ENCODE assay signal across 1 cellular context in the genomic region with DNA sequence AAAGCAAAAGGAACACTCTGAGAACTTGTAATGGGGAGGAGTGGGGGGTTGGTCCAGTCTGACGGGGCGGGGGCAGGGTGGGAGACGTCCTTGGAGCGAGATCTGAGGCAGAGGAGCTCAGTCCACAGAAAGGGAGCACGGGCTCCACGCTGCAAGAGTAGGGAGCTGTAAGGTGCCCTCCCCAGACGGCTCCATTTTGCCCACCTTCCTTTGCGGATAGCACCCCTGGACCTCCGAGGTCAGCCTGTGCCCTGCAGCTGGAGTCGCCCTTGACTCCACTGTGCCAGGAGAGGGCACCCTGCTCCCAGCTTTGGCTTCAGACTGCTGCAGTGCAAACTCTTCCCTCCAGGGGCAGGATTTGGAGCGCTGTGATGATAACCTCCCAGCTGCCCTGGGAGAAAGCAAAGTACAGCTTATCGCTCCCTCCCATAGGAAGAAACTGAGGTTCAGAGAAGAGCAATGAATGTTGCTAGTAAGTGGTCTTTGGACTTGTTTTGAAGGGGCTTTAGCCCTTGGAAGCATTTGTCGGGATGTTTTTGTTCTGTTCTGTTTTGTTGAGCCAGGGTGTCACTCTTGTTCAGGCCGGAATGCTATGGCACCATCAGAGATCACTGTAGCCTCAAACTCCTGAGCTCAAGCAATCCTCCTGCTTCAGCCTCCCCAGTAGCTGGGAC.
TF ChIP-seq lines count a peak whose summit lies in the region.

No MANE protein-coding gene starts in this region.

TF ChIP-seq in HepG2, 621 proteins besides CTCF, POLR2A, EP300 and RAD21 (continued from another document and continues in another):
- TF ChIP-seq EHMT2 (IDR thresholded peaks at IDR 0.05; ENCODE audit: borderline replicate concordance, low read depth, low read length) (peak; percentile 54; the same call in 1 of the 2 replicates), SALL2 (CRISPR knock-in tag; IDR thresholded peaks at IDR 0.05) (peak; percentile 27; the same call in 1 of the 2 replicates), SYNCRIP (IDR thresholded peaks at IDR 0.05; ENCODE audit: insufficient read depth, low read depth, low read length) (no peak), HOXA3 (CRISPR knock-in tag; IDR thresholded peaks at IDR 0.05) (peak; percentile 85), RBM22 (optimal IDR thresholded peaks at IDR 0.05; ENCODE audit: low read length) (peak; percentile 56), ZNF24 (IDR thresholded peaks at IDR 0.05) (peak; percentile 84), ZNF205 (CRISPR knock-in tag; IDR thresholded peaks at IDR 0.05) (peak; percentile 98), NFIB (CRISPR knock-in tag; IDR thresholded peaks at IDR 0.05; ENCODE audit: borderline replicate concordance) (no peak), BCLAF1 (IDR thresholded peaks at IDR 0.05) (no peak), FOXA1 (IDR thresholded peaks at IDR 0.05) (no peak), FOXA1 (CRISPR knock-in tag; IDR thresholded peaks at IDR 0.05) (peak; percentile 71), RERE (CRISPR knock-in tag; IDR thresholded peaks at IDR 0.05; ENCODE audit: low read depth) (peak; percentile 29; the same call in 1 of the 2 replicates), ZKSCAN1 (IDR thresholded peaks at IDR 0.05; ENCODE audit: low read length) (peak; percentile 78), ZNF432 (CRISPR knock-in tag; IDR thresholded peaks at IDR 0.05; ENCODE audit: borderline replicate concordance) (no peak), ZBTB40 (IDR thresholded peaks at IDR 0.05) (no peak), ZBTB40 (CRISPR knock-in tag; IDR thresholded peaks at IDR 0.05) (no peak; the same call in 1 of the 2 replicates), HNF1B (CRISPR knock-in tag; IDR thresholded peaks at IDR 0.05) (peak; percentile 87), ZFP1 (CRISPR knock-in tag; IDR thresholded peaks at IDR 0.05) (peak; percentile 88; the same call in 1 of the 2 replicates), FOXM1 (CRISPR knock-in tag; IDR thresholded peaks at IDR 0.05) (no peak), ZNF691 (CRISPR knock-in tag; IDR thresholded peaks at IDR 0.05; ENCODE audit: borderline replicate concordance, low read depth) (peak; percentile 98; the same call in 1 of the 2 replicates), NKX3-1 (CRISPR knock-in tag; IDR thresholded peaks at IDR 0.05) (no peak), MLX (CRISPR knock-in tag; IDR thresholded peaks at IDR 0.05) (peak; percentile 68; the same call in 1 of the 2 replicates), ZNF431 (CRISPR knock-in tag; IDR thresholded peaks at IDR 0.05; ENCODE audit: borderline replicate concordance, low read depth) (no peak), ZNF335 (CRISPR knock-in tag; IDR thresholded peaks at IDR 0.05) (peak; percentile 59; the same call in 1 of the 2 replicates), ZBTB8A (CRISPR knock-in tag; IDR thresholded peaks at IDR 0.05; ENCODE audit: borderline replicate concordance, low read depth) (no peak), RFXANK (CRISPR knock-in tag; IDR thresholded peaks at IDR 0.05) (0 out of 2 replicates have a peak, but pooled peaks have one; percentile 24), HNRNPUL1 (IDR thresholded peaks at IDR 0.05; ENCODE audit: low read depth, low read length) (no peak), FLYWCH1 (CRISPR knock-in tag; IDR thresholded peaks at IDR 0.05) (no peak), HDAC1 (CRISPR knock-in tag; IDR thresholded peaks at IDR 0.05) (peak; percentile 93), ZNF598 (CRISPR knock-in tag; IDR thresholded peaks at IDR 0.05; ENCODE audit: borderline replicate concordance) (peak; percentile 96)
- TF ChIP-seq, protein P1, sequence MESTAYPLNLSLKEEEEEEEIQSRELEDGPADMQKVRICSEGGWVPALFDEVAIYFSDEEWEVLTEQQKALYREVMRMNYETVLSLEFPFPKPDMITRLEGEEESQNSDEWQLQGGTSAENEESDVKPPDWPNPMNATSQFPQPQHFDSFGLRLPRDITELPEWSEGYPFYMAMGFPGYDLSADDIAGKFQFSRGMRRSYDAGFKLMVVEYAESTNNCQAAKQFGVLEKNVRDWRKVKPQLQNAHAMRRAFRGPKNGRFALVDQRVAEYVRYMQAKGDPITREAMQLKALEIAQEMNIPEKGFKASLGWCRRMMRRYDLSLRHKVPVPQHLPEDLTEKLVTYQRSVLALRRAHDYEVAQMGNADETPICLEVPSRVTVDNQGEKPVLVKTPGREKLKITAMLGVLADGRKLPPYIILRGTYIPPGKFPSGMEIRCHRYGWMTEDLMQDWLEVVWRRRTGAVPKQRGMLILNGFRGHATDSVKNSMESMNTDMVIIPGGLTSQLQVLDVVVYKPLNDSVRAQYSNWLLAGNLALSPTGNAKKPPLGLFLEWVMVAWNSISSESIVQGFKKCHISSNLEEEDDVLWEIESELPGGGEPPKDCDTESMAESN (CRISPR knock-in tag; conservative IDR thresholded peaks at IDR 0.05): peak; percentile 86
